Comparison of ENCODE assay signal across 7 cellular contexts in the genomic region with DNA sequence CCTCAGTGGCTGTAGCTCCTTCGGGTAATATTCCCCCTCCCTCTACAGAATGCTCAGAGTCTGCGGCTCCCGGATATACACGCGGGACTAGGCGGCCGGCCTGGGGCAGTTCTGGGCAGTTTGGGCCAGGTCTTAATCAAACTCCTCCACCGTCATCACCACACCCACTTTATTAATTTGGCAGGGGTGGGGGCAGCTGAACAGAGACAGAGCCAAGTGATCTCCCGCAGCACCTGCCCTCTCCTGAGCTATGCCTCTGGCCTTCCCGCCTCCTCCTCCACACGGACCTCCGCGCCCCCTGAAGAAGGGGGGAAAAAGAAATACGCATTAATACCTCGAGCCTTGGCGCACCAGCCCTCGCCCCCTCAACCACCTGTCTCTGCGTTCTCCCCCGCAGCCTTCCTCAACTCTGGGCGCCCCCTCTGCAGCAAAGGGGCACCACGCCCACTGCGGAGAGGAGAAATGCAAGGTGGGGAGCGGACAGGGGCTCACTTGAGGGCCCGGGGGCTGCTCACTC. TPM values are rescaled to one million over a fixed set of nuclear protein-coding genes. Genes with fewer than 3 reads are reported as not detected.
A peak's percentile ranks its signal among the peaks of the same experiment; 100 is the strongest.
DNase-seq lines count a peak whose midpoint lies in the region; ATAC-seq and TF ChIP-seq lines count a peak whose summit lies in the region.

No MANE protein-coding gene starts in this region.

- DNase-seq in GM10266 (ENCODE audit: extremely low spot score) (peak; percentile 27), activated B cell treated with CpG ODN at 0.5 μM for 24 hours (peak; percentile 26), erythroblast (lab: John Stamatoyannopoulos, UW) (peak; percentile 74 to 76), vagina (ENCODE audit: extremely low spot score in 2 of 2) (no peak)

- TF ChIP-seq CTCF in GM10266 (IDR thresholded peaks at IDR 0.05; ENCODE audit: control insufficient read depth, insufficient read depth, low read depth, missing control alignments) = no peak
- TF ChIP-seq CTCF in activated B cell treated with CpG ODN at 0.5 μM for 24 hours (IDR thresholded peaks at IDR 0.05) = no peak
- no peak for TF ChIP-seq CTCF in vagina (IDR thresholded peaks at IDR 0.05)

- peak; percentile 5 for ATAC-seq in HG02885 (IDR thresholded peaks at IDR 0.05; ENCODE audit: poor library complexity, unreplicated experiment)
- ATAC-seq in activated B cell treated with CpG ODN at 0.5 μM for 24 hours (ENCODE audit: low read depth) = peak; percentile 7
- ATAC-seq in GM18520 (IDR thresholded peaks at IDR 0.05; ENCODE audit: unreplicated experiment) = no peak

- H3K27ac ChIP-seq in muscle layer of duodenum (ENCODE audit: low read length) = peak overlapping the region; percentile 77
- peak overlapping the region; percentile 98 for H3K27ac ChIP-seq in vagina

- POLR2A ChIA-PET in activated B cell treated with CpG ODN at 0.5 μM for 24 hours (lab: Charles Lee) = interaction anchor here (0.8 to 17.4 kb wide), 9 partner anchors 8 to 71 kb away, joined by 3 to 547 read pairs (median 5); no protein-coding TSS in a partner anchor

- H3K36me3 Mint-ChIP-seq in activated B cell treated with CpG ODN at 0.5 μM for 24 hours (ENCODE audit: low read depth) = peaks cover 31% of the 10 kb centered on the region

- intact Hi-C loops in activated B cell treated with CpG ODN at 0.5 μM for 24 hours (cut with micrococcal nuclease) = loop anchor here (2.0 to 5.0 kb wide), 2 partner anchors 14 to 116 kb away; partner anchors contain the start of gene CD46
- intact Hi-C loops in vagina (cut with DNase I) = loop anchor here (2.0 kb wide), 1 partner anchor 40 kb away; no protein-coding TSS in a partner anchor

- H3K9me3 Mint-ChIP-seq in activated B cell treated with CpG ODN at 0.5 μM for 24 hours = no peaks in the 10 kb centered on the region

- H3K36me3 ChIP-seq in muscle layer of duodenum (ENCODE audit: control insufficient read depth in 1 of 2, insufficient read depth in 2 of 2, low read length in 2 of 2) (peaks cover 0 to 5% of the 10 kb centered on the region in 2 donors), vagina (no peaks in the 10 kb centered on the region)

- H3K4me1 ChIP-seq in muscle layer of duodenum (ENCODE audit: control insufficient read depth in 1 of 2, insufficient read depth in 2 of 2, low read length in 2 of 2) = peaks cover 31 to 60% of the 10 kb centered on the region in 2 donors
- H3K4me1 ChIP-seq in vagina = peaks cover 74% of the 10 kb centered on the region

- no peaks in the 10 kb centered on the region for H3K27me3 Mint-ChIP-seq in activated B cell treated with CpG ODN at 0.5 μM for 24 hours

- peak overlapping the region; percentile 66 to 86 for H3K4me3 ChIP-seq in muscle layer of duodenum (ENCODE audit: low read depth in 1 of 2, low read length in 2 of 2)
- H3K4me3 ChIP-seq in vagina = peak overlapping the region; percentile 88 to 97

- H3K4me1 Mint-ChIP-seq in activated B cell treated with CpG ODN at 0.5 μM for 24 hours = peaks cover 85% of the 10 kb centered on the region

- H3K9me3 ChIP-seq in muscle layer of duodenum (ENCODE audit: control insufficient read depth in 1 of 2, low read length in 2 of 2) (no peaks in the 10 kb centered on the region), vagina (no peaks in the 10 kb centered on the region)

- H3K27ac Mint-ChIP-seq in activated B cell treated with CpG ODN at 0.5 μM for 24 hours = peak overlapping the region; percentile 86

- peak; percentile 83 for TF ChIP-seq POLR2A in erythroblast (IDR thresholded peaks at IDR 0.05; ENCODE audit: low read length)
- TF ChIP-seq POLR2A in vagina (IDR thresholded peaks at IDR 0.05) = no peak

- no peaks in the 10 kb centered on the region for H3K27me3 ChIP-seq in muscle layer of duodenum (ENCODE audit: low read depth, low read length)
- H3K27me3 ChIP-seq in vagina = no peaks in the 10 kb centered on the region

- CTCF ChIA-PET in activated B cell treated with CpG ODN at 0.5 μM for 24 hours (lab: Charles Lee) = interaction anchor here (0.8 to 17.8 kb wide), 21 partner anchors 11 to 376 kb away, joined by 3 to 397 read pairs (median 5); partner anchors contain the start of gene PLXNA2

- peak overlapping the region; percentile 91 for H3K4me3 Mint-ChIP-seq in activated B cell treated with CpG ODN at 0.5 μM for 24 hours

RNA-seq across cellular contexts. Expression of gene CD34, which starts 42.6 kb away (rescaled TPM):
- total RNA-seq in activated B cell treated with CpG ODN at 0.5 μM for 24 hours (not detected in 2 replicates), vagina (57.5 TPM)

Comparison
In these comparisons a context has a peak if more than half of its experiments do, and no peak if none do; other contexts are left out.
1. DNase-seq: peak in GM10266 (single experiment), activated B cell treated with CpG ODN at 0.5 μM for 24 hours (single experiment) and erythroblast (2 of 2); none in vagina (0 of 2).
2. RNA of gene CD34, which starts 42.6 kb away (total RNA-seq): 57.5 TPM in vagina (single experiment); not detected in activated B cell treated with CpG ODN at 0.5 μM for 24 hours; every median in the first group is over 10 times any median in the second.